Comparison of ENCODE assay signal across 8 cellular contexts in the genomic region with DNA sequence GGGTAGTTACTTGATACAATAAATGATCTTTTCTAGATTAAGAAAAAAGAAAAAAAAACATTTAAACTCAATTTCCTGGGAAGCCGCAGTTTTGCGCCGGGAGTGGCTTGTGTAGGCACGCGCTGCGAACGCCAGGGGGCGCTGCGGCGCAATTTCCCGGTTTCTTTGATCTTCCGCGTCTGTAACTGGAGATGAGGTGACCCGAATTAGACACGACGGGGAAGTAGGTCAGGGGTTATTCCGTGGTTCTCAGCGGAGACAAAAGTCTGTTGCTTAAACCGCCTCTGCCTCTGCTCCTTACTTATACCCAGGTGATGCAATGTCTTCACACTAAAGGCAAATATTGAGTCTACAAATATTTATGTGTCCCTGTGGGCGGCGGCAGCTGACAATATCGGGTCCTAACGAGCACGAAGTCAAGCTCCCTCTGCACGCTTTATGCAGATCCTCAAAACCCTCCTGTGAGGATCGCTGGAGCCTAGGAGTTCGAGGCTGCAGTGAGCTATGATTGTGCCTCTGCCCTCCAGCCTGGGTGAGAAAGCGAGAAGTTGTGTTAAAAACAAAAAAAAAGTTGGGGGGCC. TPM values are rescaled to one million over a fixed set of nuclear protein-coding genes. Genes with fewer than 3 reads are reported as not detected.
DNase-seq lines count a peak whose midpoint lies in the region; ATAC-seq and TF ChIP-seq lines count a peak whose summit lies in the region.

No MANE protein-coding gene starts in this region.

- ATAC-seq in GM21619 (IDR thresholded peaks at IDR 0.05; ENCODE audit: unreplicated experiment) = no peak
- ATAC-seq in HG03097 (IDR thresholded peaks at IDR 0.05; ENCODE audit: low FRiP score, unreplicated experiment) = no peak

- H3K4me3 ChIP-seq in right atrium auricular region = peak overlapping the region in 1 of 2 donors; percentile 35

- no peak overlapping the region for H3K27ac ChIP-seq in right atrium auricular region

- H3K36me3 ChIP-seq in right atrium auricular region = no peaks in the 10 kb centered on the region

- peak; percentile 90 for TF ChIP-seq CTCF in GM13977 (IDR thresholded peaks at IDR 0.05; ENCODE audit: extremely low read depth, insufficient read depth, missing control alignments)
- peak; percentile 97 to 98 for TF ChIP-seq CTCF in right atrium auricular region (IDR thresholded peaks at IDR 0.05)

- no peaks in the 10 kb centered on the region for H3K9me3 ChIP-seq in right atrium auricular region

- in situ Hi-C loops in GM13977 (cut with MboI; ENCODE audit: low pct_unique_long_range_greater_than_20kb, low sequenced_read_pairs, unreplicated experiment) = no loop called here

- DNase-seq in GM13977 (ENCODE audit: low spot score) (peak; percentile 88), NCI-H146 treated with DMSO at 0.1 percent for 48 hours (lab: John Stamatoyannopoulos, UW; ENCODE audit: unreplicated experiment) (peak; percentile 30), T-helper 22 cell (ENCODE audit: low read depth) (peak; percentile 70), amygdala (lab: John Stamatoyannopoulos, UW) (peak in 50 of 56 donors; percentile 4 to 84 (median 48)), right atrium auricular region (ENCODE audit: low spot score) (peak; percentile 81), renal cortical epithelial cell (ENCODE audit: low read depth) (peak; percentile 78)

- H3K4me1 ChIP-seq in right atrium auricular region = peaks cover 0 to 8% of the 10 kb centered on the region in 2 donors

- H3K27me3 ChIP-seq in right atrium auricular region = no peaks in the 10 kb centered on the region

RNA-seq across cellular contexts. Expression of a gene that starts 15.2 kb away (rescaled TPM):
- 10 to 100 TPM in 1 of 2 donors, 1 to 10 TPM in 1; 6.4 to 14.9 TPM for total RNA-seq in right atrium auricular region
- 47.9 and 118 TPM in 2 replicates for total RNA-seq in renal cortical epithelial cell

RNA-seq across cellular contexts. Expression of a gene that starts 16.7 kb away (rescaled TPM):
- total RNA-seq in right atrium auricular region (not detected), renal cortical epithelial cell (not detected in 2 replicates)

RNA-seq across cellular contexts. Expression of a gene that starts 18.6 kb away (rescaled TPM):
- total RNA-seq in right atrium auricular region (not detected), renal cortical epithelial cell (0.30 TPM in 1 of 2 replicates, not detected in the other)

RNA-seq across cellular contexts. Expression of a gene that starts 22.6 kb away (rescaled TPM):
- total RNA-seq in right atrium auricular region (10 to 100 TPM; 12.0 to 23.1 TPM), renal cortical epithelial cell (15.3 and 27.6 TPM in 2 replicates)

RNA-seq across cellular contexts. Expression of a gene that starts 22.8 kb away (rescaled TPM):
- total RNA-seq in right atrium auricular region (10 to 100 TPM; 21.5 to 25.9 TPM), renal cortical epithelial cell (19.3 and 52.3 TPM in 2 replicates)

Comparison
In these comparisons a context has a peak if more than half of its experiments do, and no peak if none do; other contexts are left out.
1. DNase-seq: peak in every context shown above with its lines; median percentile 88 in GM13977; 81 in right atrium auricular region; 78 in renal cortical epithelial cell; 70 in T-helper 22 cell; 48 in amygdala; 30 in NCI-H146 treated with DMSO at 0.1 percent for 48 hours.